23 cellular contexts compared by ENCODE assay signal in the genomic region with DNA sequence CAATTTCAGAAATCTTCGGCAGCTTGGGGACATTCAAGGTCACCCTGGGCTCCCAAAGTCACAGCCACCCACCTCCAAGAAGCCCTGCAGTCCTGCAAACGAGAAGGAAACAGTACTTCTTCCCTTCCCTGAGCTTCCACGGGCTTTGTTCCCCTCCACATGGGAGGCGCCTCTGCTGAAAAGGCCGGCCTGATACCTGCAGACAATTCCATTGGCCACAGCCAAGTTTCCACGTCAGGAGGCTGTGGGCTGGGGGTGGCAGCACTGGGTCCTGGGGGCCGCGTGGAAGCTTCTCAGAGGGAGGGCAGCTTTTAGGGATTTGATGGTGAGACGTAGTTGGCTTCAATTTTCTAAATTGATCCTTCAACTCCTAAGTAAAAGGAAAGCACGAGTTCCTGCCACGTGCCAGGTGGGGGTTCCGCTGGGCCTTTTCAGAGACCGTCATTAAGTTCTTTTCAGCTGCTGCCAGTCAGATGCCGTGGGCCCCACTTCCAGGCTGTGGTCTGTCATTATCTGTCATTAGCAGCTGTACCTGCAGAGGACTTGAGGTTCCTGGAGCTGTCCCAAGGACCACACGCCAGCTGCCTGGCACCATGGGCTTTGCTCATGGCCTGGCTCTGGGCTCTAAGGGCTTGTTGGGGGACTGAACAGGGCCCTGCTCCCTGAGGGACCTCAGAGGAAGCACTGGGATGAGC.
A peak's percentile ranks its signal among the peaks of the same experiment; 100 is the strongest.
DNase-seq lines count a peak whose midpoint lies in the region; ATAC-seq, FAIRE-seq and TF ChIP-seq lines count a peak whose summit lies in the region.
"Had no signal": no experiment of that assay in that cellular context is flagged by ENCODE, and none has a peak within 500 bp of the region (broad histone marks: within the 10 kb centered on the region; RNA-seq: fewer than 3 reads in every experiment).

No MANE protein-coding gene starts in this region.

- CTCF ChIA-PET in H1 (lab: Charles Lee; ENCODE audit: partially characterized antibody), result interaction anchor here (1.0 to 3.0 kb wide), 10 partner anchors 10 to 344 kb away, joined by 3 to 11 read pairs (median 5); no protein-coding TSS in a partner anchor

- peaks cover 0 to 2% of the 10 kb centered on the region in 2 experiments for H4K20me1 ChIP-seq in H1 (replicated peaks in 1 of 2; ENCODE audit: control insufficient read depth in 1 of 2, insufficient read depth in 2 of 2, low read length in 2 of 2)

- H3K23me2 ChIP-seq in H1 (ENCODE audit: low read depth, low read length), result peaks cover 3% of the 10 kb centered on the region; the same call in 1 of the 2 replicates

- no peak overlapping the region for H2BK5ac ChIP-seq in H1 (ENCODE audit: low read depth, low read length)

- no peak overlapping the region for H3K14ac ChIP-seq in H1 (ENCODE audit: insufficient read length)

- no peak overlapping the region for H2AK5ac ChIP-seq in H1 (ENCODE audit: low read depth, low read length)

- H3K36me3 ChIP-seq in H7 (replicated peaks; ENCODE audit: control insufficient read depth, insufficient read depth, low read length) (no peaks in the 10 kb centered on the region), H1 (ENCODE audit: control insufficient read depth in 2 of 4, insufficient read depth in 4 of 4, low read length in 3 of 4) (no peaks in the 10 kb centered on the region), kidney (ENCODE audit: control insufficient read depth in 1 of 2, insufficient read depth in 2 of 2, low read length in 2 of 2) (no peaks in the 10 kb centered on the region), spleen (no peaks in the 10 kb centered on the region)
- H3K36me3 ChIP-seq: MG63 had no signal

- no peak overlapping the region for H3K27ac ChIP-seq in H1 (ENCODE audit: low read depth, low read length)
- no peak overlapping the region for H3K27ac ChIP-seq in kidney (ENCODE audit: low read depth in 2 of 2, low read length in 2 of 2)
- H3K27ac ChIP-seq in spleen, result no peak overlapping the region
- H3K27ac ChIP-seq: KMS-11, PC-9, SK-N-MC had no signal

- no peak for FAIRE-seq in H1 (lab: Jason Lieb, UNC)
- FAIRE-seq in kidney (lab: Jason Lieb, UNC), result no peak
- FAIRE-seq: D721Med, G401.6 had no signal

- TF ChIP-seq POLR2A in H1 (IDR thresholded peaks at IDR 0.05; ENCODE audit: control extremely low read depth in 1 of 2, low read depth in 2 of 2, low read length in 2 of 2) (no peak), spleen (IDR thresholded peaks at IDR 0.05) (no peak)

- no peak overlapping the region for H2BK15ac ChIP-seq in H1 (ENCODE audit: low read length)

- H3K79me2 ChIP-seq in H1 (ENCODE audit: control insufficient read depth in 1 of 2, insufficient read depth in 2 of 2, low read length in 2 of 2), result no peaks in the 10 kb centered on the region

- H3K4me2 ChIP-seq in H1 (ENCODE audit: insufficient read depth in 1 of 2, low read depth in 2 of 2, low read length in 2 of 2), result no peak overlapping the region
- H3K4me2 ChIP-seq: KMS-11, PC-9 had no signal

- no peak overlapping the region for H3K23ac ChIP-seq in H1 (ENCODE audit: insufficient read length)

- WGBS in H1 (ENCODE audit: extremely low coverage in 1 of 2, insufficient coverage in 1 of 2, insufficient read length in 1 of 2, insufficient replicate concordance in 2 of 2, low coverage in 1 of 2, low lambda C conversion rate in 2 of 2, missing lambda C conversion rate in 1 of 2), 2 experiments, result 80% methylated on average over 15 of the region's 15 CpGs; no CpG with 5 or more reads in 1 of the 2 experiments
- WGBS in spleen, 5 donors, result 72 to 85% (median 80%) methylated on average over 11 to 15 of the region's 15 CpGs

- no peak overlapping the region for H3K56ac ChIP-seq in H1 (replicated peaks; ENCODE audit: insufficient read length, low read depth, low read length)

- in situ Hi-C loops in KBM-7 (cut with MboI; ENCODE audit: low pct_unique_long_range_greater_than_20kb, low sequenced_read_pairs), result no loop called here

- H4K8ac ChIP-seq in H1 (ENCODE audit: extremely low read depth, insufficient read depth, low read length), result no peak overlapping the region

- H3K9me3 ChIP-seq in H1 (ENCODE audit: insufficient read depth in 2 of 2, low read depth in 1 of 2, low read length in 1 of 2) (peaks cover 0 to 1% of the 10 kb centered on the region in 2 experiments; a peak in 1 of 4 replicates), kidney (ENCODE audit: control insufficient read depth in 1 of 2, low read length in 2 of 2) (no peaks in the 10 kb centered on the region), spleen (no peaks in the 10 kb centered on the region)
- H3K9me3 ChIP-seq: MG63 had no signal

- TF ChIP-seq EP300 in H1 (IDR thresholded peaks at IDR 0.05; ENCODE audit: borderline replicate concordance in 1 of 2, low read depth in 2 of 2, low read length in 2 of 2), result no peak

- H2AFZ ChIP-seq in H1 (ENCODE audit: low read length), result no peak overlapping the region
- H2AFZ ChIP-seq: PC-9 had no signal

- H3K4me3 ChIP-seq in H7 (ENCODE audit: insufficient read depth, low read depth, low read length), result no peak overlapping the region
- no peak overlapping the region for H3K4me3 ChIP-seq in H1 (ENCODE audit: extremely low read depth in 1 of 4, insufficient read depth in 2 of 4, low read depth in 3 of 4, low read length in 4 of 4)
- no peak overlapping the region for H3K4me3 ChIP-seq in kidney (ENCODE audit: low read length in 2 of 2)
- H3K4me3 ChIP-seq in spleen, result no peak overlapping the region
- no peak overlapping the region for H3K4me3 ChIP-seq in foreskin fibroblast (ENCODE audit: low read depth in 1 of 2, low read length in 2 of 2)
- H3K4me3 ChIP-seq: MG63, PC-9, SK-N-MC had no signal

- no peak for TF ChIP-seq CTCF in H1 (IDR thresholded peaks at IDR 0.05; ENCODE audit: control extremely low read depth in 1 of 3, insufficient read depth in 1 of 3, low read depth in 1 of 3, low read length in 3 of 3)
- no peak for TF ChIP-seq CTCF in kidney (IDR thresholded peaks at IDR 0.05; ENCODE audit: borderline replicate concordance, extremely low read depth, insufficient read depth)
- TF ChIP-seq CTCF in spleen (IDR thresholded peaks at IDR 0.05 in 8 of 11, conservative IDR thresholded peaks at IDR 0.05 in 3 of 11), result no peak
- no peak for TF ChIP-seq CTCF in foreskin fibroblast (IDR thresholded peaks at IDR 0.05; ENCODE audit: low read depth, low read length)

- H3K4ac ChIP-seq in H1 (replicated peaks; ENCODE audit: insufficient read length, low read depth, low read length), result no peak overlapping the region

- no peaks in the 10 kb centered on the region for H3K79me1 ChIP-seq in H1 (ENCODE audit: low read depth, low read length)

- H2BK20ac ChIP-seq in H1 (ENCODE audit: low read length), result no peak overlapping the region

- H3K27me3 ChIP-seq in H7 (ENCODE audit: control insufficient read depth, insufficient read depth, low read length) (no peaks in the 10 kb centered on the region), H1 (replicated peaks in 1 of 4; ENCODE audit: control insufficient read depth in 3 of 4, extremely low read depth in 1 of 4, insufficient read depth in 3 of 4, low read length in 3 of 4) (no peaks in the 10 kb centered on the region; a peak in 1 of 7 replicates), spleen (replicated peaks in 1 of 7) (peaks cover 0 to 21% (median 0%) of the 10 kb centered on the region in 7 donors)
- H3K27me3 ChIP-seq: MG63 had no signal

- peak; percentile 56 for DNase-seq in H7
- DNase-seq in H1 (ENCODE audit: low read depth in 1 of 2, low spot score in 2 of 2), result no peak
- peak; percentile 66 for DNase-seq in kidney
- peak; percentile 42 for DNase-seq in spleen
- no peak for DNase-seq in foreskin fibroblast
- no peak for DNase-seq in KBM-7
- DNase-seq: AML-193; CD4-positive, alpha-beta T cell; DND-41; GOT3; HFFc6; MG63; NCI-H1092; NCI-H146; NCI-H2081 treated with DMSO at 0.1 percent for 48 hours; NCI-H510A treated with DMSO at 0.1 percent for 48 hours; NCI-H82; PC-9 had no signal

- H4K91ac ChIP-seq in H1 (replicated peaks; ENCODE audit: insufficient read length, low read length), result no peak overlapping the region

- H3K4me1 ChIP-seq in H1 (replicated peaks in 1 of 4; ENCODE audit: control insufficient read depth in 3 of 4, insufficient read depth in 4 of 4, low read length in 3 of 4) (no peaks in the 10 kb centered on the region), kidney (ENCODE audit: control insufficient read depth in 1 of 2, insufficient read depth in 1 of 2, low read depth in 1 of 2, low read length in 2 of 2) (no peaks in the 10 kb centered on the region), spleen (no peaks in the 10 kb centered on the region)

- intact Hi-C loops in kidney (cut with DNase I), result no loop called here
- intact Hi-C loops in spleen (cut with DNase I; ENCODE audit: low total_unique reads), result no loop called here

- POLR2A ChIA-PET in H1 (lab: Charles Lee; ENCODE audit: partially characterized antibody), result interaction anchor here (1.5 kb wide), 1 partner anchor 9 kb away, joined by 3 read pairs; no protein-coding TSS in a partner anchor

- no peak overlapping the region for H4K5ac ChIP-seq in H1 (ENCODE audit: insufficient read length, low read depth, low read length)

- no peak overlapping the region for H2BK120ac ChIP-seq in H1 (replicated peaks; ENCODE audit: low read depth, low read length)

- H2BK12ac ChIP-seq in H1 (ENCODE audit: low read depth, low read length), result no peak overlapping the region

- H3K18ac ChIP-seq in H1 (ENCODE audit: extremely low read depth, low read length), result peak overlapping the region; percentile 32; the same call in 1 of the 2 replicates

- no peak for ATAC-seq in GM21529 (IDR thresholded peaks at IDR 0.05; ENCODE audit: unreplicated experiment)

- H3K9ac ChIP-seq in H1 (replicated peaks in 1 of 4; ENCODE audit: extremely low read depth in 1 of 4, low read depth in 3 of 4, low read length in 3 of 4), result no peak overlapping the region
- H3K9ac ChIP-seq in kidney (ENCODE audit: low read length in 2 of 2), result no peak overlapping the region
- H3K9ac ChIP-seq: KMS-11 had no signal

- TF ChIP-seq RAD21 in H1 (IDR thresholded peaks at IDR 0.05 in 1 of 2, conservative IDR thresholded peaks at IDR 0.05 in 1 of 2; ENCODE audit: low read depth in 2 of 2, low read length in 2 of 2), result no peak

TF ChIP-seq in H1, 55 proteins besides CTCF, POLR2A, EP300 and RAD21:
- no peak for TF ChIP-seq KDM1A (IDR thresholded peaks at IDR 0.05; ENCODE audit: borderline replicate concordance, low read length)
- TF ChIP-seq JUN (IDR thresholded peaks at IDR 0.05; ENCODE audit: low read depth, low read length), result no peak
- TF ChIP-seq PHF8 (conservative IDR thresholded peaks at IDR 0.05; ENCODE audit: low read depth, low read length), result no peak
- no peak for TF ChIP-seq GABPA (IDR thresholded peaks at IDR 0.05; ENCODE audit: borderline replicate concordance, insufficient read depth, low read length)

Comparison
In these comparisons a context has a peak if more than half of its experiments do, and no peak if none do; other contexts are left out.
1. DNase-seq: peak in H7 (single experiment), kidney (single experiment) and spleen (single experiment); none in H1 (0 of 2), foreskin fibroblast (0 of 2) and KBM-7 (single experiment).